In genomic region chr15:64642875-64643274, GRCh38 we compare ENCODE assay signal across 1 cellular context.
TF ChIP-seq lines count a peak whose summit lies in the region.

No MANE protein-coding gene starts in this region.

TF ChIP-seq in HepG2, 621 proteins besides CTCF, POLR2A, EP300 and RAD21 (continued from another document):
- TF ChIP-seq ZNF770 (CRISPR knock-in tag; IDR thresholded peaks at IDR 0.05) (no peak), PAF1 (CRISPR knock-in tag; IDR thresholded peaks at IDR 0.05) (no peak), SP2 (CRISPR knock-in tag; IDR thresholded peaks at IDR 0.05) (no peak), HNF1B (CRISPR knock-in tag; IDR thresholded peaks at IDR 0.05) (peak; percentile 92), ZNF724P (CRISPR knock-in tag; IDR thresholded peaks at IDR 0.05; ENCODE audit: borderline replicate concordance) (no peak), SALL2 (CRISPR knock-in tag; IDR thresholded peaks at IDR 0.05) (no peak), HNRNPUL1 (IDR thresholded peaks at IDR 0.05; ENCODE audit: low read depth, low read length) (peak; percentile 93), MXI1 (IDR thresholded peaks at IDR 0.05; ENCODE audit: borderline replicate concordance, low read depth, low read length) (0 out of 3 replicates have a peak, but pooled peaks have one; percentile 47), GPN1 (CRISPR knock-in tag; IDR thresholded peaks at IDR 0.05; ENCODE audit: borderline replicate concordance) (no peak), SMARCC2 (IDR thresholded peaks at IDR 0.05) (no peak), PPARG (CRISPR knock-in tag; conservative IDR thresholded peaks at IDR 0.05) (peak; percentile 88), ISL2 (CRISPR knock-in tag; IDR thresholded peaks at IDR 0.05) (peak; percentile 38; the same call in 1 of the 2 replicates), CREM (IDR thresholded peaks at IDR 0.05) (peak; percentile 42), CREM (CRISPR knock-in tag; IDR thresholded peaks at IDR 0.05) (no peak), TBP (CRISPR knock-in tag; IDR thresholded peaks at IDR 0.05) (no peak), HOXA3 (CRISPR knock-in tag; IDR thresholded peaks at IDR 0.05) (0 out of 2 replicates have a peak, but pooled peaks have one; percentile 19), AHDC1 (CRISPR knock-in tag; IDR thresholded peaks at IDR 0.05; ENCODE audit: borderline replicate concordance) (peak; percentile 27; the same call in 1 of the 2 replicates), HDAC2 (CRISPR knock-in tag; IDR thresholded peaks at IDR 0.05) (peak; percentile 56), SIN3A (IDR thresholded peaks at IDR 0.05; ENCODE audit: borderline replicate concordance, low read depth, low read length) (peak; percentile 63; the same call in 1 of the 2 replicates), SOX6 (IDR thresholded peaks at IDR 0.05) (no peak), SOX6 (CRISPR knock-in tag; IDR thresholded peaks at IDR 0.05) (peak; percentile 62; the same call in 1 of the 2 replicates), ZNF792 (CRISPR knock-in tag; IDR thresholded peaks at IDR 0.05) (0 out of 2 replicates have a peak, but pooled peaks have one; percentile 30), MXD4 (CRISPR knock-in tag; IDR thresholded peaks at IDR 0.05) (0 out of 2 replicates have a peak, but pooled peaks have one; percentile 46), ZFX (CRISPR knock-in tag; IDR thresholded peaks at IDR 0.05; ENCODE audit: low read depth) (no peak), FOXJ3 (CRISPR knock-in tag; IDR thresholded peaks at IDR 0.05; ENCODE audit: borderline replicate concordance) (peak; percentile 63; the same call in 1 of the 2 replicates), THYN1 (CRISPR knock-in tag; IDR thresholded peaks at IDR 0.05; ENCODE audit: borderline replicate concordance, low read depth) (no peak), ERF (CRISPR knock-in tag; IDR thresholded peaks at IDR 0.05) (peak; percentile 37; the same call in 1 of the 2 replicates), TCF12 (IDR thresholded peaks at IDR 0.05) (no peak), TCF12 (CRISPR knock-in tag; IDR thresholded peaks at IDR 0.05) (no peak)
- TF ChIP-seq, protein P1, sequence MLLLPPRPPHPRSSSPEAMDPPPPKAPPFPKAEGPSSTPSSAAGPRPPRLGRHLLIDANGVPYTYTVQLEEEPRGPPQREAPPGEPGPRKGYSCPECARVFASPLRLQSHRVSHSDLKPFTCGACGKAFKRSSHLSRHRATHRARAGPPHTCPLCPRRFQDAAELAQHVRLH (CRISPR knock-in tag; IDR thresholded peaks at IDR 0.05; ENCODE audit: borderline replicate concordance, low read depth), result 0 out of 2 replicates have a peak, but pooled peaks have one; percentile 48
- TF ChIP-seq, protein P2, sequence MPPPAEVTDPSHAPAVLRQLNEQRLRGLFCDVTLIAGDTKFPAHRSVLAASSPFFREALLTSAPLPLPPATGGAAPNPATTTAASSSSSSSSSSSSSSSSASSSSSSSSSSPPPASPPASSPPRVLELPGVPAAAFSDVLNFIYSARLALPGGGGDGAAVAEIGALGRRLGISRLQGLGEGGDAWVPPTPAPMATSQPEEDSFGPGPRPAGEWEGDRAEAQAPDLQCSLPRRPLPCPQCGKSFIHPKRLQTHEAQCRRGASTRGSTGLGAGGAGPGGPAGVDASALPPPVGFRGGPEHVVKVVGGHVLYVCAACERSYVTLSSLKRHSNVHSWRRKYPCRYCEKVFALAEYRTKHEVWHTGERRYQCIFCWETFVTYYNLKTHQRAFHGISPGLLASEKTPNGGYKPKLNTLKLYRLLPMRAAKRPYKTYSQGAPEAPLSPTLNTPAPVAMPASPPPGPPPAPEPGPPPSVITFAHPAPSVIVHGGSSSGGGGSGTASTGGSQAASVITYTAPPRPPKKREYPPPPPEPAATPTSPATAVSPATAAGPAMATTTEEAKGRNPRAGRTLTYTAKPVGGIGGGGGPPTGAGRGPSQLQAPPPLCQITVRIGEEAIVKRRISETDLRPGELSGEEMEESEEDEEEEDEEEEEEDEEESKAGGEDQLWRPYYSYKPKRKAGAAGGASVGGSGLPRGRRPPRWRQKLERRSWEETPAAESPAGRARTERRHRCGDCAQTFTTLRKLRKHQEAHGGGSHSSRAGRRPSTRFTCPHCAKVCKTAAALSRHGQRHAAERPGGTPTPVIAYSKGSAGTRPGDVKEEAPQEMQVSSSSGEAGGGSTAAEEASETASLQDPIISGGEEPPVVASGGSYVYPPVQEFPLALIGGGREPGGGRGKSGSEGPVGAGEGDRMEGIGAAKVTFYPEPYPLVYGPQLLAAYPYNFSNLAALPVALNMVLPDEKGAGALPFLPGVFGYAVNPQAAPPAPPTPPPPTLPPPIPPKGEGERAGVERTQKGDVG (CRISPR knock-in tag; IDR thresholded peaks at IDR 0.05; ENCODE audit: borderline replicate concordance), result no peak
- TF ChIP-seq, protein P3, sequence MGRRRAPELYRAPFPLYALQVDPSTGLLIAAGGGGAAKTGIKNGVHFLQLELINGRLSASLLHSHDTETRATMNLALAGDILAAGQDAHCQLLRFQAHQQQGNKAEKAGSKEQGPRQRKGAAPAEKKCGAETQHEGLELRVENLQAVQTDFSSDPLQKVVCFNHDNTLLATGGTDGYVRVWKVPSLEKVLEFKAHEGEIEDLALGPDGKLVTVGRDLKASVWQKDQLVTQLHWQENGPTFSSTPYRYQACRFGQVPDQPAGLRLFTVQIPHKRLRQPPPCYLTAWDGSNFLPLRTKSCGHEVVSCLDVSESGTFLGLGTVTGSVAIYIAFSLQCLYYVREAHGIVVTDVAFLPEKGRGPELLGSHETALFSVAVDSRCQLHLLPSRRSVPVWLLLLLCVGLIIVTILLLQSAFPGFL (CRISPR knock-in tag; IDR thresholded peaks at IDR 0.05), result no peak
- TF ChIP-seq, protein P4, sequence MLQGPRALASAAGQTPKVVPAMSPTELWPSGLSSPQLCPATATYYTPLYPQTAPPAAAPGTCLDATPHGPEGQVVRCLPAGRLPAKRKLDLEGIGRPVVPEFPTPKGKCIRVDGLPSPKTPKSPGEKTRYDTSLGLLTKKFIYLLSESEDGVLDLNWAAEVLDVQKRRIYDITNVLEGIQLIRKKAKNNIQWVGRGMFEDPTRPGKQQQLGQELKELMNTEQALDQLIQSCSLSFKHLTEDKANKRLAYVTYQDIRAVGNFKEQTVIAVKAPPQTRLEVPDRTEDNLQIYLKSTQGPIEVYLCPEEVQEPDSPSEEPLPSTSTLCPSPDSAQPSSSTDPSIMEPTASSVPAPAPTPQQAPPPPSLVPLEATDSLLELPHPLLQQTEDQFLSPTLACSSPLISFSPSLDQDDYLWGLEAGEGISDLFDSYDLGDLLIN (CRISPR knock-in tag; IDR thresholded peaks at IDR 0.05; ENCODE audit: borderline replicate concordance), result no peak
- TF ChIP-seq, protein P5, sequence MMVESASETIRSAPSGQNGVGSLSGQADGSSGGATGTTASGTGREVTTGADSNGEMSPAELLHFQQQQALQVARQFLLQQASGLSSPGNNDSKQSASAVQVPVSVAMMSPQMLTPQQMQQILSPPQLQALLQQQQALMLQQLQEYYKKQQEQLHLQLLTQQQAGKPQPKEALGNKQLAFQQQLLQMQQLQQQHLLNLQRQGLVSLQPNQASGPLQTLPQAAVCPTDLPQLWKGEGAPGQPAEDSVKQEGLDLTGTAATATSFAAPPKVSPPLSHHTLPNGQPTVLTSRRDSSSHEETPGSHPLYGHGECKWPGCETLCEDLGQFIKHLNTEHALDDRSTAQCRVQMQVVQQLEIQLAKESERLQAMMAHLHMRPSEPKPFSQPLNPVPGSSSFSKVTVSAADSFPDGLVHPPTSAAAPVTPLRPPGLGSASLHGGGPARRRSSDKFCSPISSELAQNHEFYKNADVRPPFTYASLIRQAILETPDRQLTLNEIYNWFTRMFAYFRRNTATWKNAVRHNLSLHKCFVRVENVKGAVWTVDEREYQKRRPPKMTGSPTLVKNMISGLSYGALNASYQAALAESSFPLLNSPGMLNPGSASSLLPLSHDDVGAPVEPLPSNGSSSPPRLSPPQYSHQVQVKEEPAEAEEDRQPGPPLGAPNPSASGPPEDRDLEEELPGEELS (CRISPR knock-in tag; IDR thresholded peaks at IDR 0.05), result peak; percentile 87
- TF ChIP-seq, protein P6, sequence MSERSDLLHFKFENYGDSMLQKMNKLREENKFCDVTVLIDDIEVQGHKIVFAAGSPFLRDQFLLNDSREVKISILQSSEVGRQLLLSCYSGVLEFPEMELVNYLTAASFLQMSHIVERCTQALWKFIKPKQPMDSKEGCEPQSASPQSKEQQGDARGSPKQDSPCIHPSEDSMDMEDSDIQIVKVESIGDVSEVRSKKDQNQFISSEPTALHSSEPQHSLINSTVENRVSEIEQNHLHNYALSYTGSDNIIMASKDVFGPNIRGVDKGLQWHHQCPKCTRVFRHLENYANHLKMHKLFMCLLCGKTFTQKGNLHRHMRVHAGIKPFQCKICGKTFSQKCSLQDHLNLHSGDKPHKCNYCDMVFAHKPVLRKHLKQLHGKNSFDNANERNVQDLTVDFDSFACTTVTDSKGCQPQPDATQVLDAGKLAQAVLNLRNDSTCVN (CRISPR knock-in tag; IDR thresholded peaks at IDR 0.05; ENCODE audit: borderline replicate concordance), result no peak
- TF ChIP-seq, protein P7, sequence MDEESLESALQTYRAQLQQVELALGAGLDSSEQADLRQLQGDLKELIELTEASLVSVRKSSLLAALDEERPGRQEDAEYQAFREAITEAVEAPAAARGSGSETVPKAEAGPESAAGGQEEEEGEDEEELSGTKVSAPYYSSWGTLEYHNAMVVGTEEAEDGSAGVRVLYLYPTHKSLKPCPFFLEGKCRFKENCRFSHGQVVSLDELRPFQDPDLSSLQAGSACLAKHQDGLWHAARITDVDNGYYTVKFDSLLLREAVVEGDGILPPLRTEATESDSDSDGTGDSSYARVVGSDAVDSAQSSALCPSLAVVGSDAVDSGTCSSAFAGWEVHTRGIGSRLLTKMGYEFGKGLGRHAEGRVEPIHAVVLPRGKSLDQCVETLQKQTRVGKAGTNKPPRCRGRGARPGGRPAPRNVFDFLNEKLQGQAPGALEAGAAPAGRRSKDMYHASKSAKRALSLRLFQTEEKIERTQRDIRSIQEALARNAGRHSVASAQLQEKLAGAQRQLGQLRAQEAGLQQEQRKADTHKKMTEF (CRISPR knock-in tag; IDR thresholded peaks at IDR 0.05), result peak; percentile 66; the same call in 1 of the 2 replicates
